ENCODE assay signal across 18 cellular contexts in genomic region chr17:48634446-48635208, GRCh38. TPM values are rescaled to one million over a fixed set of nuclear protein-coding genes. Genes with fewer than 3 reads are reported as not detected.
DNase-seq lines count a peak whose midpoint lies in the region; ATAC-seq and TF ChIP-seq lines count a peak whose summit lies in the region.
"Had no signal": no experiment of that assay in that cellular context is flagged by ENCODE, and none has a peak within 500 bp of the region (broad histone marks: within the 10 kb centered on the region; RNA-seq: fewer than 3 reads in every experiment).

No MANE protein-coding gene starts in this region.

- no peak for TF ChIP-seq EP300 in sigmoid colon (IDR thresholded peaks at IDR 0.05)

- DNase-seq in activated T-cell treated with anti-CD3 and anti-CD28 coated beads, Interleukin-2, amount 50 U/mL, for 24 hours, result no peak
- DNase-seq in activated T-cell treated with anti-CD3 and anti-CD28 coated beads, Interleukin-2, amount 50 U/mL, for 48 hours, result no peak
- DNase-seq in T-helper 17 cell (no peak), immature natural killer cell (no peak), sigmoid colon (peak; percentile 35), inferior parietal cortex (ENCODE audit: extremely low spot score) (no peak)
- DNase-seq: activated CD8-positive, alpha-beta memory T cell treated with anti-CD3 and anti-CD28 coated beads, Interleukin-2, amount 10 ng/mL, durations not matched to agents 7 days and 5 days; CD8-positive, alpha-beta T cell; mammary epithelial cell; NCI-H1694 treated with DMSO at 0.1 percent for 48 hours; NCI-H446; stimulated activated naive CD4-positive, alpha-beta T cell treated with Interleukin-2 at 50 U/mL for 16 hours had no signal

- peaks cover 55 to 100% (median 95%) of the 10 kb centered on the region in 3 donors for H3K27me3 ChIP-seq in sigmoid colon

- ATAC-seq in T-helper 17 cell (no peak), GM18520 (IDR thresholded peaks at IDR 0.05; ENCODE audit: unreplicated experiment) (no peak), GM19351 (IDR thresholded peaks at IDR 0.05; ENCODE audit: unreplicated experiment) (no peak)
- ATAC-seq: esophagus mucosa had no signal

- no peaks in the 10 kb centered on the region for H3K9me3 Mint-ChIP-seq in activated T-cell treated with anti-CD3 and anti-CD28 coated beads, Interleukin-2, amount 50 U/mL, for 24 hours
- H3K9me3 Mint-ChIP-seq in immature natural killer cell, result peaks cover 0 to 4% (median 0%) of the 10 kb centered on the region in 6 donors
- H3K9me3 Mint-ChIP-seq: CD8-positive, alpha-beta T cell had no signal

- no peaks in the 10 kb centered on the region for H3K36me3 Mint-ChIP-seq in activated T-cell treated with anti-CD3 and anti-CD28 coated beads, Interleukin-2, amount 50 U/mL, for 24 hours (ENCODE audit: low read depth)
- H3K36me3 Mint-ChIP-seq in T-helper 17 cell (ENCODE audit: low read depth) (peaks cover 2% of the 10 kb centered on the region), immature natural killer cell (peaks cover 0 to 1% (median 0%) of the 10 kb centered on the region in 3 donors)
- H3K36me3 Mint-ChIP-seq: CD8-positive, alpha-beta T cell had no signal

- no peaks in the 10 kb centered on the region for H3K36me3 ChIP-seq in sigmoid colon

- no peak overlapping the region for H3K27ac ChIP-seq in sigmoid colon
- H3K27ac ChIP-seq: VCaP had no signal

- no peaks in the 10 kb centered on the region for H3K9me3 ChIP-seq in T-helper 17 cell (ENCODE audit: control insufficient read depth, low read length, poor library complexity, severe bottlenecking)
- H3K9me3 ChIP-seq in sigmoid colon, result no peaks in the 10 kb centered on the region

- peaks cover 16% of the 10 kb centered on the region for H3K4me1 Mint-ChIP-seq in activated T-cell treated with anti-CD3 and anti-CD28 coated beads, Interleukin-2, amount 50 U/mL, for 24 hours (ENCODE audit: low read depth)
- H3K4me1 Mint-ChIP-seq in T-helper 17 cell (peaks cover 8% of the 10 kb centered on the region), immature natural killer cell (peaks cover 8 to 15% of the 10 kb centered on the region in 2 donors)

- H3K27me3 Mint-ChIP-seq in activated T-cell treated with anti-CD3 and anti-CD28 coated beads, Interleukin-2, amount 50 U/mL, for 24 hours, result peaks cover 98% of the 10 kb centered on the region
- H3K27me3 Mint-ChIP-seq in T-helper 17 cell (peaks cover 94% of the 10 kb centered on the region), immature natural killer cell (ENCODE audit: low read depth in 3 of 3) (peaks cover 31 to 49% (median 47%) of the 10 kb centered on the region in 3 donors)

- peaks cover 0 to 16% (median 7%) of the 10 kb centered on the region in 4 donors for H3K4me1 ChIP-seq in sigmoid colon

- intact Hi-C loops in sigmoid colon (cut with DNase I), result no loop called here

- H3K4me3 ChIP-seq in sigmoid colon, result no peak overlapping the region

- no peak for TF ChIP-seq POLR2A in sigmoid colon (IDR thresholded peaks at IDR 0.05)

- no peak for TF ChIP-seq CTCF in sigmoid colon (IDR thresholded peaks at IDR 0.05)

- peak overlapping the region; percentile 71 for H3K4me3 Mint-ChIP-seq in activated T-cell treated with anti-CD3 and anti-CD28 coated beads, Interleukin-2, amount 50 U/mL, for 24 hours
- H3K4me3 Mint-ChIP-seq in T-helper 17 cell (peak overlapping the region; percentile 78), immature natural killer cell (peak overlapping the region in 3 of 5 donors; percentile 25 to 45 (median 36))

- WGBS in sigmoid colon, 2 donors, result 14 to 51% methylated on average over 24 of the region's 24 CpGs

- no peak overlapping the region for H3K27ac Mint-ChIP-seq in activated T-cell treated with anti-CD3 and anti-CD28 coated beads, Interleukin-2, amount 50 U/mL, for 24 hours
- H3K27ac Mint-ChIP-seq in T-helper 17 cell (peak overlapping the region; percentile 11), immature natural killer cell (no peak overlapping the region)
- H3K27ac Mint-ChIP-seq: CD8-positive, alpha-beta T cell had no signal

RNA-seq across cellular contexts. Expression of gene HOXB9, which starts 8.5 kb away (rescaled TPM):
- under 1 TPM in 1 of 2 donors, not detected in 1; 0.16 TPM for total RNA-seq in T-helper 17 cell
- not detected for polyA plus RNA-seq in immature natural killer cell
- under 1 TPM in 1 of 4 donors, not detected in 3; 0.28 TPM for total RNA-seq in sigmoid colon
- 10 to 100 TPM; 16.2 to 52.1 (median 19.9) TPM for polyA plus RNA-seq in sigmoid colon
- total RNA-seq: CD8-positive, alpha-beta T cell; esophagus mucosa; osteocyte had no signal
- polyA plus RNA-seq: mammary epithelial cell had no signal

RNA-seq across cellular contexts. Expression of gene HOXB8, which starts 19.5 kb away (rescaled TPM):
- not detected for total RNA-seq in T-helper 17 cell
- polyA plus RNA-seq in immature natural killer cell, result not detected
- total RNA-seq in sigmoid colon, result under 1 TPM in 1 of 4 donors, not detected in 3; 0.68 TPM
- 1 to 10 TPM; 2.1 to 3.4 (median 2.4) TPM for polyA plus RNA-seq in sigmoid colon
- total RNA-seq: CD8-positive, alpha-beta T cell; esophagus mucosa; mammary epithelial cell; osteocyte had no signal
- polyA plus RNA-seq: mammary epithelial cell had no signal

RNA-seq across cellular contexts. Expression of gene HOXB7, which starts 23.8 kb away (rescaled TPM):
- under 1 TPM in 1 of 2 donors, not detected in 1; 0.82 TPM for total RNA-seq in T-helper 17 cell
- polyA plus RNA-seq in immature natural killer cell, result 1 to 10 TPM in 2 of 3 donors, under 1 TPM in 1; 0.39 to 1.8 (median 1.5) TPM
- total RNA-seq in sigmoid colon, result 1 to 10 TPM; 1.1 to 6.6 (median 3.4) TPM
- 10 to 100 TPM; 21.3 to 67.3 (median 43.0) TPM for polyA plus RNA-seq in sigmoid colon
- total RNA-seq: mammary epithelial cell, osteocyte had no signal

RNA-seq across cellular contexts. Expression of gene HOXB6, which starts 29.8 kb away (rescaled TPM):
- not detected for total RNA-seq in T-helper 17 cell
- polyA plus RNA-seq in immature natural killer cell, result not detected
- 10 to 100 TPM in 3 of 4 donors, 1 to 10 TPM in 1; 6.7 to 10.5 (median 10.3) TPM for total RNA-seq in sigmoid colon
- 10 to 100 TPM in 2 of 3 donors, 1 to 10 TPM in 1; 6.0 to 28.5 (median 10.2) TPM for polyA plus RNA-seq in sigmoid colon
- total RNA-seq: osteocyte had no signal

RNA-seq across cellular contexts. Expression of gene HOXB5, which starts 41.0 kb away (rescaled TPM):
- not detected for total RNA-seq in T-helper 17 cell
- polyA plus RNA-seq in immature natural killer cell, result not detected
- 1 to 10 TPM; 1.5 to 2.5 (median 2.1) TPM for total RNA-seq in sigmoid colon
- polyA plus RNA-seq in sigmoid colon, result 10 to 100 TPM in 1 of 3 donors, 1 to 10 TPM in 2; 3.2 to 13.9 (median 4.2) TPM
- total RNA-seq: CD8-positive, alpha-beta T cell; mammary epithelial cell; osteocyte; SK-MEL-5 had no signal
- polyA plus RNA-seq: mammary epithelial cell had no signal
